Comparison of ENCODE assay signal across 31 cellular contexts in genomic region chr10:129725482-129725881, GRCh38.
"Had no signal": no experiment of that assay in that cellular context is flagged by ENCODE, and none has a peak within 500 bp of the region (broad histone marks: within the 10 kb centered on the region; RNA-seq: fewer than 3 reads in every experiment).

No MANE protein-coding gene starts in this region.

- H3K4me3 Mint-ChIP-seq: activated CD4-positive, alpha-beta memory T cell treated with anti-CD3 and anti-CD28 coated beads for 36 hours; activated CD8-positive, alpha-beta memory T cell treated with anti-CD3 and anti-CD28 coated beads, Interleukin-2, amount 10 ng/mL, durations not matched to agents 7 days and 5 days; activated naive CD4-positive, alpha-beta T cell treated with anti-CD3 and anti-CD28 coated beads, Interleukin-2, amount 10 ng/mL, durations not matched to agents 7 days and 5 days; activated naive CD8-positive, alpha-beta T cell; activated naive CD8-positive, alpha-beta T cell treated with anti-CD3 and anti-CD28 coated beads, Interleukin-2, amount 50 U/mL, for 24 hours; brain; T-helper 1 cell treated with Interleukin-12 subunit alpha and Interleukin-12 subunit beta and Interleukin-4 antibody, amounts not matched to agents 30 μg/mL and 1 μg/mL, for 36 hours; T-helper 2 cell treated with Interferon-gamma antibody and Interleukin-4, amounts not matched to agents 5 μg/mL and 100 μg/mL, for 36 hours had no signal

- H3K4me2 ChIP-seq: KMS-11, PC-9 had no signal

- H3K27ac ChIP-seq: KMS-11, PC-9, RWPE1 had no signal

- DNase-seq: activated CD4-positive, alpha-beta memory T cell treated with anti-CD3 and anti-CD28 coated beads for 36 hours; activated CD4-positive, alpha-beta T cell treated with anti-CD3 and anti-CD28 coated beads, Interleukin-2, amount 50 U/mL, for 1 hour; activated CD8-positive, alpha-beta memory T cell treated with anti-CD3 and anti-CD28 coated beads for 24 hours; activated CD8-positive, alpha-beta memory T cell treated with anti-CD3 and anti-CD28 coated beads, Interleukin-2, amount 10 ng/mL, durations not matched to agents 7 days and 5 days; activated CD8-positive, alpha-beta memory T cell treated with anti-CD3 and anti-CD28 coated beads, Interleukin-2, amount 50 U/mL, for 48 hours; activated effector memory CD4-positive, alpha-beta T cell treated with Interleukin-2 at 50 U/mL for 16 hours; activated naive CD4-positive, alpha-beta T cell treated with anti-CD3 and anti-CD28 coated beads, Interleukin-2, amount 10 ng/mL, durations not matched to agents 7 days and 5 days; activated naive CD8-positive, alpha-beta T cell treated with anti-CD3 and anti-CD28 coated beads, Interleukin-2, amount 50 U/mL, for 24 hours; activated T-cell treated with anti-CD3 and anti-CD28 coated beads, Interleukin-2, amount 50 U/mL, for 48 hours; anterior cingulate cortex; NCI-H1092 treated with DMSO at 0.1 percent for 48 hours; NCI-H1417; NCI-H146; NCI-H187; NCI-H2029 treated with DMSO at 0.1 percent for 48 hours; NCI-H2107; NCI-H2171; NCI-H510A; NCI-H526; NCI-H748 treated with DMSO at 0.1 percent for 48 hours; NK-92 treated with Interleukin-12 subunit alpha and Interleukin-12 subunit beta, amount 100 ng/mL, for 24 hours; PC-9; SIG-M5 had no signal

- H3K27me3 Mint-ChIP-seq: activated CD4-positive, alpha-beta memory T cell treated with anti-CD3 and anti-CD28 coated beads for 36 hours; activated CD8-positive, alpha-beta memory T cell treated with anti-CD3 and anti-CD28 coated beads, Interleukin-2, amount 10 ng/mL, durations not matched to agents 7 days and 5 days; activated naive CD4-positive, alpha-beta T cell treated with anti-CD3 and anti-CD28 coated beads, Interleukin-2, amount 10 ng/mL, durations not matched to agents 7 days and 5 days; activated naive CD8-positive, alpha-beta T cell; activated naive CD8-positive, alpha-beta T cell treated with anti-CD3 and anti-CD28 coated beads, Interleukin-2, amount 50 U/mL, for 24 hours had no signal

- H3K9ac ChIP-seq: KMS-11 had no signal

- H3K4me1 Mint-ChIP-seq: activated CD8-positive, alpha-beta memory T cell treated with anti-CD3 and anti-CD28 coated beads, Interleukin-2, amount 10 ng/mL, durations not matched to agents 7 days and 5 days; activated naive CD4-positive, alpha-beta T cell treated with anti-CD3 and anti-CD28 coated beads, Interleukin-2, amount 10 ng/mL, durations not matched to agents 7 days and 5 days; activated naive CD8-positive, alpha-beta T cell treated with anti-CD3 and anti-CD28 coated beads, Interleukin-2, amount 50 U/mL, for 24 hours had no signal

- H3K4me3 ChIP-seq: PC-9 had no signal

- ATAC-seq: activated CD8-positive, alpha-beta memory T cell treated with anti-CD3 and anti-CD28 coated beads, Interleukin-2, amount 10 ng/mL, durations not matched to agents 7 days and 5 days; activated naive CD8-positive, alpha-beta T cell treated with anti-CD3 and anti-CD28 coated beads, Interleukin-2, amount 50 U/mL, for 24 hours; Right ventricle myocardium inferior; SK-N-SH treated with all-trans-retinoic acid at 6 μM for 48 hours had no signal

- H2AFZ ChIP-seq: PC-9 had no signal

- H3K27ac Mint-ChIP-seq: activated CD4-positive, alpha-beta memory T cell treated with anti-CD3 and anti-CD28 coated beads for 36 hours; activated CD8-positive, alpha-beta memory T cell treated with anti-CD3 and anti-CD28 coated beads, Interleukin-2, amount 10 ng/mL, durations not matched to agents 7 days and 5 days; activated naive CD4-positive, alpha-beta T cell treated with anti-CD3 and anti-CD28 coated beads, Interleukin-2, amount 10 ng/mL, durations not matched to agents 7 days and 5 days; activated naive CD8-positive, alpha-beta T cell; activated naive CD8-positive, alpha-beta T cell treated with anti-CD3 and anti-CD28 coated beads, Interleukin-2, amount 50 U/mL, for 24 hours; brain; T-helper 1 cell treated with Interleukin-12 subunit alpha and Interleukin-12 subunit beta and Interleukin-4 antibody, amounts not matched to agents 30 μg/mL and 1 μg/mL, for 36 hours; T-helper 2 cell treated with Interferon-gamma antibody and Interleukin-4, amounts not matched to agents 5 μg/mL and 100 μg/mL, for 36 hours had no signal
